In genomic region chr18:37394610-37394965, GRCh38 we compare ENCODE assay signal across 10 cellular contexts.
DNase-seq lines count a peak whose midpoint lies in the region; ATAC-seq and TF ChIP-seq lines count a peak whose summit lies in the region.
"Had no signal": no experiment of that assay in that cellular context is flagged by ENCODE, and none has a peak within 500 bp of the region (broad histone marks: within the 10 kb centered on the region; RNA-seq: fewer than 3 reads in every experiment).

No MANE protein-coding gene starts in this region.

- H3K27ac ChIP-seq in ACC112 (ENCODE audit: low read depth, low read length) (peak overlapping the region; percentile 65; the same call in 1 of the 2 replicates), SJCRH30 (no peak overlapping the region), fibroblast of lung (ENCODE audit: insufficient read depth, low read length) (peak overlapping the region; percentile 74), parathyroid adenoma (no peak overlapping the region)
- H3K27ac ChIP-seq: thyroid gland had no signal

- H3K9me3 ChIP-seq in SJCRH30 (replicated peaks) (no peaks in the 10 kb centered on the region), fibroblast of lung (ENCODE audit: control insufficient read depth, insufficient read depth, low read depth, low read length) (no peaks in the 10 kb centered on the region), parathyroid adenoma (ENCODE audit: control insufficient read depth, low read length) (no peaks in the 10 kb centered on the region)
- H3K9me3 ChIP-seq: thyroid gland had no signal

- peak overlapping the region; percentile 15 for H3K4me2 ChIP-seq in fibroblast of lung (ENCODE audit: extremely low read depth, insufficient read depth, low read length)
- H3K4me2 ChIP-seq in parathyroid adenoma (ENCODE audit: low read length): no peak overlapping the region

- no peak for TF ChIP-seq CTCF in fibroblast of lung (conservative IDR thresholded peaks at IDR 0.05 in 1 of 2, IDR thresholded peaks at IDR 0.05 in 1 of 2; ENCODE audit: low read depth in 1 of 2, low read length in 2 of 2)
- TF ChIP-seq CTCF in parathyroid adenoma (IDR thresholded peaks at IDR 0.05): no peak

- no peak overlapping the region for H3K4me3 Mint-ChIP-seq in activated naive CD8-positive, alpha-beta T cell treated with anti-CD3 and anti-CD28 coated beads for 36 hours

- peaks cover 34% of the 10 kb centered on the region for H3K27me3 Mint-ChIP-seq in activated naive CD8-positive, alpha-beta T cell treated with anti-CD3 and anti-CD28 coated beads for 36 hours

- H4K20me1 ChIP-seq in fibroblast of lung (ENCODE audit: control insufficient read depth, extremely low read depth, insufficient read depth, low read length): no peaks in the 10 kb centered on the region

- H3K36me3 ChIP-seq in ACC112 (ENCODE audit: insufficient read depth, low read length): no peaks in the 10 kb centered on the region
- H3K36me3 ChIP-seq in SJCRH30: no peaks in the 10 kb centered on the region
- no peaks in the 10 kb centered on the region for H3K36me3 ChIP-seq in fibroblast of lung (ENCODE audit: control insufficient read depth, insufficient read depth, low read length)
- no peaks in the 10 kb centered on the region for H3K36me3 ChIP-seq in parathyroid adenoma (ENCODE audit: control insufficient read depth, insufficient read depth, low read length)
- H3K36me3 ChIP-seq: thyroid gland had no signal

- peaks cover 4% of the 10 kb centered on the region for H3K4me1 ChIP-seq in ACC112 (ENCODE audit: control insufficient read depth, insufficient read depth, low read length, unreplicated experiment)
- H3K4me1 ChIP-seq in SJCRH30: no peaks in the 10 kb centered on the region
- H3K4me1 ChIP-seq in fibroblast of lung (ENCODE audit: control insufficient read depth, extremely low read depth, insufficient read depth, low read length): peaks cover 11% of the 10 kb centered on the region
- peaks cover 2% of the 10 kb centered on the region for H3K4me1 ChIP-seq in parathyroid adenoma

- H2AFZ ChIP-seq in ACC112 (ENCODE audit: low read length, unreplicated experiment) (peak overlapping the region; percentile 78), fibroblast of lung (ENCODE audit: low read length) (peak overlapping the region; percentile 67), parathyroid adenoma (peak overlapping the region; percentile 77)

- H3K27me3 ChIP-seq in ACC112 (ENCODE audit: insufficient read depth, low read length) (peaks cover 21% of the 10 kb centered on the region), SJCRH30 (no peaks in the 10 kb centered on the region), fibroblast of lung (ENCODE audit: control insufficient read depth, insufficient read depth, low read length) (peaks cover 2% of the 10 kb centered on the region), parathyroid adenoma (ENCODE audit: control insufficient read depth, insufficient read depth, low read length) (no peaks in the 10 kb centered on the region)
- H3K27me3 ChIP-seq: thyroid gland had no signal

- H3K79me2 ChIP-seq in ACC112 (ENCODE audit: control insufficient read depth, insufficient read depth, low read length, unreplicated experiment) (no peaks in the 10 kb centered on the region), fibroblast of lung (ENCODE audit: control insufficient read depth, insufficient read depth, low read length) (no peaks in the 10 kb centered on the region), parathyroid adenoma (no peaks in the 10 kb centered on the region)

- peaks cover 3% of the 10 kb centered on the region for H3K4me1 Mint-ChIP-seq in activated naive CD8-positive, alpha-beta T cell treated with anti-CD3 and anti-CD28 coated beads for 36 hours

- H3K9me3 Mint-ChIP-seq in activated naive CD8-positive, alpha-beta T cell treated with anti-CD3 and anti-CD28 coated beads for 36 hours: no peaks in the 10 kb centered on the region

- no peak overlapping the region for H3K27ac Mint-ChIP-seq in activated naive CD8-positive, alpha-beta T cell treated with anti-CD3 and anti-CD28 coated beads for 36 hours
- H3K27ac Mint-ChIP-seq: B cell had no signal

- no peaks in the 10 kb centered on the region for H3K36me3 Mint-ChIP-seq in activated naive CD8-positive, alpha-beta T cell treated with anti-CD3 and anti-CD28 coated beads for 36 hours

- H3K9ac ChIP-seq in fibroblast of lung (ENCODE audit: insufficient read depth, low read length) (peak overlapping the region; percentile 50), parathyroid adenoma (no peak overlapping the region)

- no peak for ATAC-seq in GM18517 (IDR thresholded peaks at IDR 0.05; ENCODE audit: unreplicated experiment)

- H3K4me3 ChIP-seq in ACC112 (ENCODE audit: low read depth, low read length): peak overlapping the region; percentile 73
- H3K4me3 ChIP-seq in SJCRH30: peak overlapping the region; percentile 51
- H3K4me3 ChIP-seq in fibroblast of lung (replicated peaks in 1 of 4; ENCODE audit: control extremely low read depth in 1 of 4, insufficient read depth in 1 of 4, low read depth in 3 of 4, low read length in 4 of 4): peak overlapping the region in 1 of 4 experiments; percentile 51
- no peak overlapping the region for H3K4me3 ChIP-seq in parathyroid adenoma (ENCODE audit: low read depth, low read length)

- DNase-seq in SJCRH30: no peak
- no peak for DNase-seq in fibroblast of lung (ENCODE audit: low read depth in 2 of 2)
- DNase-seq in cerebellar cortex (ENCODE audit: low spot score): no peak
- DNase-seq in effector CD8-positive, alpha-beta T cell (lab: John Stamatoyannopoulos, UW): no peak
- no peak for DNase-seq in activated naive CD8-positive, alpha-beta T cell treated with anti-CD3 and anti-CD28 coated beads for 36 hours

Comparison
In these comparisons a context has a peak if more than half of its experiments do, and no peak if none do; other contexts are left out.
1. H3K27ac ChIP-seq: peak in ACC112 (single experiment) and fibroblast of lung (single experiment); none in SJCRH30 (single experiment) and parathyroid adenoma (single experiment).
2. Peak in every context shown above with its lines, with median percentiles within 50 percentile points of each other: H2AFZ ChIP-seq.